Comparison of ENCODE assay signal across 22 cellular contexts in the genomic region with DNA sequence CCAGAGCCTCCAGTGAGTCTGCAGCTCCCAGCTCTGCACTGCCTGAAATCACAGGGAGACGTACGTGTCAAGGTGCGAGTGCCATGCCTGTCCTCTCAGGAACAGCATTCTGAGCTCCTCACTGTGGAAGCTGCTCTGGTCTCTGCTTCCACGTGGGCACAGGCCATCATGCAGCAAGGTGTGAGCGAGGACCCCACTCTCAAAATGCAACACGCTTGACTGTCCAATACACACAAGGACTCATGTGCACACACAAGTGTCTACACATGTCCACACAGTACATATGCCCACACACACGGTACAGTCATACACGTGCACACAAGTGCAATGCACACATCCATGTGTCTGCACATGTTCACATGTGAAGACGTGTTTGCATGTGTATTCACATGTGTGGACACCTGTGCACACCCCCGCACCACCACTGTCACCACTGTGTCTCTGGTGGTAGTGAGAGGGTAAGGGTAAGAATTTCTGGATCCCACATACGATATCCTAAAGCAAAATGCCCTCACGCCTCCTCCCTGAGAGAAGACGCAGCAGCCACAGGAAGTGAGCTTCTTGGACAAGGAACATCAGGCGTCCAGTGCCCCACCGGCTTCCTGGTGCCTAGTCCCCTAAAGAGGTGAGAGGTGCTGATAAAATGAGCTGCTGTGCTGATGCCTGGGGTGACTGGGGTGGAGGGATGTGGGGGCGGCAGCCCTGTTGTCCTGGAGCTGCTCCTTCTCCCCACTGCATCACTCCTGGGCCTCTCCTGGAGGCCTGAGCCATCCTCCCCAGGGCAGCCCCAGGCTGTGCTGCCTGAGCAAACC.
DNase-seq lines count a peak whose midpoint lies in the region; ATAC-seq, FAIRE-seq and TF ChIP-seq lines count a peak whose summit lies in the region.
"Had no signal": no experiment of that assay in that cellular context is flagged by ENCODE, and none has a peak within 500 bp of the region (broad histone marks: within the 10 kb centered on the region; RNA-seq: fewer than 3 reads in every experiment).

No MANE protein-coding gene starts in this region.

- H3K36me3 ChIP-seq in GM23338 (ENCODE audit: insufficient read depth) (no peaks in the 10 kb centered on the region), RWPE2 (ENCODE audit: low read depth) (no peaks in the 10 kb centered on the region), HepG2 (replicated peaks in 1 of 2; ENCODE audit: control insufficient read depth in 1 of 2, insufficient read depth in 2 of 2, low read length in 2 of 2) (no peaks in the 10 kb centered on the region), spleen (no peaks in the 10 kb centered on the region)
- H3K36me3 ChIP-seq: lower lobe of right lung, right atrium auricular region had no signal

- TF ChIP-seq POLR2A in HepG2 (IDR thresholded peaks at IDR 0.05; ENCODE audit: insufficient read depth in 1 of 2, low read depth in 2 of 2, low read length in 2 of 2) (no peak), spleen (IDR thresholded peaks at IDR 0.05) (no peak)

- WGBS in HepG2 (ENCODE audit: low lambda C conversion rate): 29% methylated on average over 11 of the region's 16 CpGs
- 77 to 92% (median 84%) methylated on average over 13 to 16 of the region's 16 CpGs for WGBS in spleen, 5 donors

- no peak overlapping the region for H3K27ac ChIP-seq in GM23338 (ENCODE audit: low read depth)
- no peak overlapping the region for H3K27ac ChIP-seq in RWPE2 (ENCODE audit: poor library complexity, severe bottlenecking)
- H3K27ac ChIP-seq in HepG2 (ENCODE audit: extremely low read length, insufficient read depth, low read length): no peak overlapping the region
- no peak overlapping the region for H3K27ac ChIP-seq in spleen
- H3K27ac ChIP-seq: lower lobe of right lung, right atrium auricular region had no signal

- peaks cover 26% of the 10 kb centered on the region for H3K9me3 Mint-ChIP-seq in GM23338

- H3K27me3 ChIP-seq in GM23338 (ENCODE audit: insufficient read depth) (no peaks in the 10 kb centered on the region), RWPE2 (ENCODE audit: insufficient read depth, poor library complexity, severe bottlenecking) (no peaks in the 10 kb centered on the region), HepG2 (ENCODE audit: control insufficient read depth in 1 of 2, insufficient read depth in 2 of 2, low read length in 2 of 2) (peaks cover 9 to 45% of the 10 kb centered on the region in 2 experiments; a peak in 4 of 5 replicates), spleen (replicated peaks in 1 of 7) (peaks cover 0 to 19% (median 0%) of the 10 kb centered on the region in 7 donors)
- H3K27me3 ChIP-seq: right atrium auricular region had no signal

- H2AFZ ChIP-seq in GM23338: no peak overlapping the region
- H2AFZ ChIP-seq in HepG2 (ENCODE audit: low read length): no peak overlapping the region

- H3K4me3 Mint-ChIP-seq in GM23338: no peak overlapping the region
- H3K4me3 Mint-ChIP-seq: activated T-cell treated with anti-CD3 and anti-CD28 coated beads, Interleukin-2, amount 50 U/mL, for 72 hours had no signal

- TF ChIP-seq CTCF in GM23338 (conservative IDR thresholded peaks at IDR 0.05; ENCODE audit: low read depth in 2 of 2) (no peak), RWPE2 (IDR thresholded peaks at IDR 0.05; ENCODE audit: poor library complexity, severe bottlenecking) (no peak), HepG2 (CRISPR knock-in tag; IDR thresholded peaks at IDR 0.05) (no peak), spleen (IDR thresholded peaks at IDR 0.05 in 8 of 11, conservative IDR thresholded peaks at IDR 0.05 in 3 of 11) (no peak)

- H3K4me3 ChIP-seq in GM23338 (no peak overlapping the region), RWPE2 (ENCODE audit: severe bottlenecking) (no peak overlapping the region), HepG2 (replicated peaks in 1 of 3; ENCODE audit: insufficient read depth in 1 of 3, low read depth in 2 of 3, low read length in 3 of 3) (no peak overlapping the region), spleen (no peak overlapping the region)
- H3K4me3 ChIP-seq: lower lobe of right lung, right atrium auricular region had no signal

- H3K36me3 Mint-ChIP-seq in GM23338 (ENCODE audit: low read depth): peaks cover 17% of the 10 kb centered on the region; the same call in 2 of the 3 replicates

- H3K4me1 ChIP-seq in GM23338 (ENCODE audit: insufficient read depth) (no peaks in the 10 kb centered on the region; the same call in 1 of the 2 replicates), RWPE2 (ENCODE audit: insufficient read depth, poor library complexity, severe bottlenecking) (peaks cover 19% of the 10 kb centered on the region), HepG2 (ENCODE audit: insufficient read depth, low read length) (no peaks in the 10 kb centered on the region), spleen (no peaks in the 10 kb centered on the region)

- DNase-seq in GM23338 (ENCODE audit: low spot score): no peak
- DNase-seq in RWPE2 (ENCODE audit: low spot score): peak; percentile 15
- no peak for DNase-seq in HepG2 (ENCODE audit: low spot score)
- peak; percentile 30 for DNase-seq in spleen
- no peak for DNase-seq in AG08395 (ENCODE audit: low spot score)
- no peak for DNase-seq in stimulated activated CD8-positive, alpha-beta memory T cell treated with anti-CD3 and anti-CD28 coated beads, Interleukin-4, amount 100 ng/mL, for 48 hours
- DNase-seq in effector CD8-positive, alpha-beta T cell (lab: John Stamatoyannopoulos, UW): no peak
- DNase-seq: activated T-cell treated with anti-CD3 and anti-CD28 coated beads, Interleukin-2, amount 50 U/mL, for 72 hours; DMS79 treated with DMSO at 0.1 percent for 48 hours; effector memory CD4-positive, alpha-beta T cell; MV-4-11; NCI-H1694 treated with DMSO at 0.1 percent for 48 hours; NCI-H2227 treated with DMSO at 0.1 percent for 48 hours; NCI-H82; SHP77 treated with DMSO at 0.1 percent for 48 hours had no signal

- peaks cover 1% of the 10 kb centered on the region for H3K4me1 Mint-ChIP-seq in GM23338

- peaks cover 8% of the 10 kb centered on the region; the same call in 1 of the 2 replicates for H3K9me2 ChIP-seq in GM23338 (ENCODE audit: insufficient read depth)

- H3K9me3 ChIP-seq in RWPE2 (ENCODE audit: severe bottlenecking): no peaks in the 10 kb centered on the region
- peaks cover 6% of the 10 kb centered on the region; the same call in 1 of the 2 replicates for H3K9me3 ChIP-seq in HepG2 (ENCODE audit: low read length)
- H3K9me3 ChIP-seq in spleen: peaks cover 0 to 19% (median 1%) of the 10 kb centered on the region in 8 donors
- H3K9me3 ChIP-seq: right atrium auricular region had no signal

- intact Hi-C loops in HepG2 (cut with micrococcal nuclease; ENCODE audit: unreplicated experiment) (no loop called here), spleen (cut with DNase I; ENCODE audit: low total_unique reads) (no loop called here)

- BruUV-seq in HepG2 (replicated peaks; lab: Mats Ljungman, UMichigan): no TSS peak

- H4K20me1 ChIP-seq in GM23338 (replicated peaks; ENCODE audit: insufficient read depth) (no peaks in the 10 kb centered on the region), HepG2 (ENCODE audit: insufficient read depth, low read length) (no peaks in the 10 kb centered on the region)

- TF ChIP-seq RAD21 in HepG2 (CRISPR knock-in tag; IDR thresholded peaks at IDR 0.05): no peak

- H3K4me2 ChIP-seq in GM23338 (no peak overlapping the region), HepG2 (ENCODE audit: low read depth, low read length) (no peak overlapping the region)

- POLR2A ChIA-PET in HepG2 (lab: Yijun Ruan, JAX): no interaction called here

- no peak overlapping the region for H3K27ac Mint-ChIP-seq in GM23338
- H3K27ac Mint-ChIP-seq: activated T-cell treated with anti-CD3 and anti-CD28 coated beads, Interleukin-2, amount 50 U/mL, for 72 hours had no signal

- H3F3A ChIP-seq in GM23338 (replicated peaks; ENCODE audit: low read depth): no peaks in the 10 kb centered on the region

- H3K79me2 ChIP-seq in GM23338 (replicated peaks; ENCODE audit: insufficient read depth) (no peaks in the 10 kb centered on the region), HepG2 (ENCODE audit: insufficient read depth, low read length) (no peaks in the 10 kb centered on the region)

- no peak for TF ChIP-seq EP300 in HepG2 (IDR thresholded peaks at IDR 0.05; ENCODE audit: low read depth in 2 of 2, low read length in 2 of 2)
- TF ChIP-seq EP300 in HepG2 (CRISPR knock-in tag; IDR thresholded peaks at IDR 0.05; ENCODE audit: borderline replicate concordance): no peak

- in situ Hi-C loops in HepG2 (cut with HindIII; ENCODE audit: extremely low pct_ligation_motif_present, low pct_unique_long_range_greater_than_20kb): no loop called here

- FAIRE-seq in HepG2 (lab: Jason Lieb, UNC): no peak
- FAIRE-seq: astrocyte, frontal cortex, GM12892 had no signal

- peaks cover 8% of the 10 kb centered on the region for H3K27me3 Mint-ChIP-seq in GM23338 (ENCODE audit: insufficient read depth, low read depth, poor library complexity)

- CTCF ChIA-PET in HepG2 (lab: Yijun Ruan, JAX; ENCODE audit: low intra/inter-chr PET ratio, low total read pairs): no interaction called here

- ATAC-seq in GM23338 (peak; percentile 27; the same call in 1 of the 3 replicates), RWPE2 (ENCODE audit: low read depth) (no peak), HepG2 (no peak; the same call in 2 of the 3 replicates)
- ATAC-seq: activated naive CD4-positive, alpha-beta T cell treated with anti-CD3 and anti-CD28 coated beads, Interleukin-2, amount 50 U/mL, for 72 hours; activated T-cell treated with anti-CD3 and anti-CD28 coated beads, Interleukin-2, amount 50 U/mL, for 72 hours; esophagus mucosa had no signal

- H3K9ac ChIP-seq in HepG2 (ENCODE audit: insufficient read depth, low read depth, low read length): no peak overlapping the region

TF ChIP-seq in GM23338, 12 proteins besides CTCF, POLR2A, EP300 and RAD21 (continues in another document):
- TF ChIP-seq ZNF114 (CRISPR knock-in tag; IDR thresholded peaks at IDR 0.05) (no peak), EZH2phosphoT487 (IDR thresholded peaks at IDR 0.05; ENCODE audit: unreplicated experiment) (no peak), POLR2AphosphoS5 (IDR thresholded peaks at IDR 0.05; ENCODE audit: low read depth) (no peak)

TF ChIP-seq in HepG2, 621 proteins besides CTCF, POLR2A, EP300 and RAD21 (continues in another document):
- TF ChIP-seq, protein P1, sequence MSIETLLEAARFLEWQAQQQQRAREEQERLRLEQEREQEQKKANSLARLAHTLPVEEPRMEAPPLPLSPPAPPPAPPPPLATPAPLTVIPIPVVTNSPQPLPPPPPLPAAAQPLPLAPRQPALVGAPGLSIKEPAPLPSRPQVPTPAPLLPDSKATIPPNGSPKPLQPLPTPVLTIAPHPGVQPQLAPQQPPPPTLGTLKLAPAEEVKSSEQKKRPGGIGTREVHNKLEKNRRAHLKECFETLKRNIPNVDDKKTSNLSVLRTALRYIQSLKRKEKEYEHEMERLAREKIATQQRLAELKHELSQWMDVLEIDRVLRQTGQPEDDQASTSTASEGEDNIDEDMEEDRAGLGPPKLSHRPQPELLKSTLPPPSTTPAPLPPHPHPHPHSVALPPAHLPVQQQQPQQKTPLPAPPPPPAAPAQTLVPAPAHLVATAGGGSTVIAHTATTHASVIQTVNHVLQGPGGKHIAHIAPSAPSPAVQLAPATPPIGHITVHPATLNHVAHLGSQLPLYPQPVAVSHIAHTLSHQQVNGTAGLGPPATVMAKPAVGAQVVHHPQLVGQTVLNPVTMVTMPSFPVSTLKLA (IDR thresholded peaks at IDR 0.05): peak; percentile 95

Comparison
In these comparisons a context has a peak if more than half of its experiments do, and no peak if none do; other contexts are left out.
1. DNase-seq: peak in RWPE2 (single experiment) and spleen (single experiment); none in GM23338 (single experiment), HepG2 (single experiment), AG08395 (single experiment), stimulated activated CD8-positive, alpha-beta memory T cell treated with anti-CD3 and anti-CD28 coated beads, Interleukin-4, amount 100 ng/mL, for 48 hours (single experiment) and effector CD8-positive, alpha-beta T cell (single experiment).